ENCODE assay signal across 1 cellular context in genomic region chr17:70128727-70129238, GRCh38.
TF ChIP-seq lines count a peak whose summit lies in the region.

No MANE protein-coding gene starts in this region.

TF ChIP-seq in K562, 482 proteins besides CTCF, POLR2A, EP300 and RAD21 (continued from another document):
- TF ChIP-seq PREB (CRISPR knock-in tag; IDR thresholded peaks at IDR 0.05) (no peak), ZNF398 (CRISPR knock-in tag; IDR thresholded peaks at IDR 0.05) (no peak)
